ENCODE assay signal across 18 cellular contexts in the genomic region with DNA sequence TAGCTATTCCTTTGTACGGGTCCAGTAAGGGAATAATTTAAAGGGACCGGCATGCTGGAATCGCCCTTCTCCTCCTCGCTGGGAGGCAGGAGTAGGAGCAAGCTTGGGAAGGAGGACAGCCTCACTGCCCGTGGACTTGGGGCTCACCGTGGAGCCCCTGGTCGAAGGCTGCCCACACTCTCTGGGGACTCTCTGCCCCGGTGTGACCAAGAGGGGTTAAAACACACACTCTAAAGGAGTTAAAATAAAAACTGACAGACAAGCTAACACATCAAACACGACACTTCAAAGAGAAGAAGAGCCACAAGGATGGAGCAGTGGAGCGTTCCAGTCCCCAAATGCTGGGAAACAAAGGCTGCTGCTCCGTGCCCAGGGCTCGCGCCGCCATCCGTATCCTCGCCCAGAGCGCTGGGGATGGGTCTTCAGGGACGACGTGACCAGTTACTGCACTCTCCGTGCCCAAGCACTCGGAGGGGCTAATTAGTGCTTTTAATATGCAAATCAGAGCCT.
"Had no signal": no experiment of that assay in that cellular context is flagged by ENCODE, and none has a peak within 500 bp of the region (broad histone marks: within the 10 kb centered on the region; RNA-seq: fewer than 3 reads in every experiment).

No MANE protein-coding gene starts in this region.

- H3K4me1 ChIP-seq: parathyroid adenoma, right lobe of liver, vagina had no signal

- H3K9me3 Mint-ChIP-seq: activated naive CD4-positive, alpha-beta T cell treated with anti-CD3 and anti-CD28 coated beads for 36 hours; immature natural killer cell; natural killer cell treated with Interleukin-12 subunit alpha and Interleukin-12 subunit beta and Interleukin-15 and Interleukin-18, amount 100 ng/mL, for 72 hours; stimulated activated effector memory CD8-positive, alpha-beta T cell treated with anti-CD3 and anti-CD28 coated beads, Interleukin-12 subunit alpha, Interleukin-12 subunit beta, amount 100 ng/mL, for 72 hours; stimulated activated naive CD8-positive, alpha-beta T cell treated with anti-CD3 and anti-CD28 coated beads, Interleukin-15, amount 100 ng/mL, for 72 hours; T-helper 1 cell treated with Interleukin-12 subunit alpha and Interleukin-12 subunit beta and Interleukin-4 antibody, amounts not matched to agents 30 μg/mL and 1 μg/mL, for 36 hours; WTC11 had no signal

- H3K9ac ChIP-seq: parathyroid adenoma had no signal

- DNase-seq: activated CD4-positive, alpha-beta T cell treated with anti-CD3 and anti-CD28 coated beads, Interleukin-2, amount 50 U/mL, for 4 hours; activated naive CD4-positive, alpha-beta T cell treated with anti-CD3 and anti-CD28 coated beads for 36 hours; amygdala; immature natural killer cell; left ventricle myocardium superior; stimulated activated CD4-positive, alpha-beta T cell treated with anti-CD3 and anti-CD28 coated beads, Interleukin-2, amount 100 ng/mL, for 24 hours; stimulated activated naive CD8-positive, alpha-beta T cell treated with anti-CD3 and anti-CD28 coated beads, Interleukin-15, amount 100 ng/mL, for 72 hours; T1000; trophoblast cell had no signal

- H3K9me3 ChIP-seq: right lobe of liver, suprapubic skin, vagina had no signal

- H3K27me3 ChIP-seq: right lobe of liver, vagina had no signal

- H3K27ac Mint-ChIP-seq: activated naive CD4-positive, alpha-beta T cell treated with anti-CD3 and anti-CD28 coated beads for 36 hours; immature natural killer cell; natural killer cell treated with Interleukin-12 subunit alpha and Interleukin-12 subunit beta and Interleukin-15 and Interleukin-18, amount 100 ng/mL, for 72 hours; stimulated activated effector memory CD8-positive, alpha-beta T cell treated with anti-CD3 and anti-CD28 coated beads, Interleukin-12 subunit alpha, Interleukin-12 subunit beta, amount 100 ng/mL, for 72 hours; T-helper 1 cell treated with Interleukin-12 subunit alpha and Interleukin-12 subunit beta and Interleukin-4 antibody, amounts not matched to agents 30 μg/mL and 1 μg/mL, for 36 hours; WTC11 had no signal

- H3K27ac ChIP-seq: parathyroid adenoma, right lobe of liver, skin epidermis, suprapubic skin, vagina had no signal

- H3K36me3 Mint-ChIP-seq: immature natural killer cell; natural killer cell treated with Interleukin-12 subunit alpha and Interleukin-12 subunit beta and Interleukin-15 and Interleukin-18, amount 100 ng/mL, for 72 hours; stimulated activated effector memory CD8-positive, alpha-beta T cell treated with anti-CD3 and anti-CD28 coated beads, Interleukin-12 subunit alpha, Interleukin-12 subunit beta, amount 100 ng/mL, for 72 hours; WTC11 had no signal

- H3K4me1 Mint-ChIP-seq: immature natural killer cell; stimulated activated effector memory CD8-positive, alpha-beta T cell treated with anti-CD3 and anti-CD28 coated beads, Interleukin-12 subunit alpha, Interleukin-12 subunit beta, amount 100 ng/mL, for 72 hours; stimulated activated naive CD8-positive, alpha-beta T cell treated with anti-CD3 and anti-CD28 coated beads, Interleukin-15, amount 100 ng/mL, for 72 hours had no signal

- H3K4me3 Mint-ChIP-seq: activated naive CD4-positive, alpha-beta T cell treated with anti-CD3 and anti-CD28 coated beads for 36 hours; immature natural killer cell; natural killer cell treated with Interleukin-12 subunit alpha and Interleukin-12 subunit beta and Interleukin-15 and Interleukin-18, amount 100 ng/mL, for 72 hours; stimulated activated effector memory CD8-positive, alpha-beta T cell treated with anti-CD3 and anti-CD28 coated beads, Interleukin-12 subunit alpha, Interleukin-12 subunit beta, amount 100 ng/mL, for 72 hours; T-helper 1 cell treated with Interleukin-12 subunit alpha and Interleukin-12 subunit beta and Interleukin-4 antibody, amounts not matched to agents 30 μg/mL and 1 μg/mL, for 36 hours; WTC11 had no signal

- H3K79me2 ChIP-seq: parathyroid adenoma had no signal

- ATAC-seq: left ventricle myocardium superior; natural killer cell treated with Interleukin-12 subunit alpha and Interleukin-12 subunit beta and Interleukin-15 and Interleukin-18, amount 100 ng/mL, for 72 hours; right lobe of liver; stimulated activated effector memory CD8-positive, alpha-beta T cell treated with anti-CD3 and anti-CD28 coated beads, Interleukin-12 subunit alpha, Interleukin-12 subunit beta, amount 100 ng/mL, for 72 hours; stimulated activated naive CD8-positive, alpha-beta T cell treated with anti-CD3 and anti-CD28 coated beads, Interleukin-15, amount 100 ng/mL, for 72 hours had no signal

- H3K36me3 ChIP-seq: right lobe of liver, suprapubic skin, vagina had no signal

- H2AFZ ChIP-seq: parathyroid adenoma had no signal

- H3K4me3 ChIP-seq: right lobe of liver, skin epidermis, suprapubic skin, vagina had no signal
